In genomic region chr1:170461762-170462384, GRCh38 we compare ENCODE assay signal across 12 cellular contexts.
A peak's percentile ranks its signal among the peaks of the same experiment; 100 is the strongest.
DNase-seq lines count a peak whose midpoint lies in the region; ATAC-seq and TF ChIP-seq lines count a peak whose summit lies in the region.
"Had no signal": no experiment of that assay in that cellular context is flagged by ENCODE, and none has a peak within 500 bp of the region (broad histone marks: within the 10 kb centered on the region; RNA-seq: fewer than 3 reads in every experiment).

No MANE protein-coding gene starts in this region.

- H3K4me1 ChIP-seq in testis (no peaks in the 10 kb centered on the region), gastroesophageal sphincter (peaks cover 0 to 13% (median 0%) of the 10 kb centered on the region in 3 donors), transverse colon (no peaks in the 10 kb centered on the region)

- H3K4me3 ChIP-seq in testis (no peak overlapping the region), gastroesophageal sphincter (no peak overlapping the region), transverse colon (no peak overlapping the region)
- H3K4me3 ChIP-seq: HAP-1 had no signal

- in situ Hi-C loops in SK-MEL-5 (cut with HindIII; ENCODE audit: low pct_unique_long_range_greater_than_20kb, low sequenced_read_pairs) (no loop called here), transverse colon (cut with MboI; ENCODE audit: low pct_ligation_motif_present in 1 of 4, low pct_unique_long_range_greater_than_20kb in 1 of 4, low sequenced_read_pairs in 3 of 4) (no loop called here)

- TF ChIP-seq CTCF in testis (IDR thresholded peaks at IDR 0.05) (no peak), gastroesophageal sphincter (IDR thresholded peaks at IDR 0.05) (no peak), transverse colon (IDR thresholded peaks at IDR 0.05) (no peak)

- no peak for ATAC-seq in gastroesophageal sphincter
- ATAC-seq: activated T-helper 17 cell treated with anti-CD3 and anti-CD28 coated beads, Interleukin-2, amount 50 U/mL, for 72 hours had no signal

- TF ChIP-seq POLR2A in testis (IDR thresholded peaks at IDR 0.05) (no peak), gastroesophageal sphincter (IDR thresholded peaks at IDR 0.05) (no peak), transverse colon (IDR thresholded peaks at IDR 0.05) (no peak)

- WGBS in testis, 2 donors, result 75 to 78% methylated on average over 4 of the region's 4 CpGs
- 73 to 88% methylated on average over 1 to 3 of the region's 4 CpGs for WGBS in gastroesophageal sphincter (ENCODE audit: low coverage in 1 of 2), 2 donors
- whole genome bisulfite sequencing in transverse colon (ENCODE audit: low coverage in 1 of 2), 2 donors, result 74 to 93% methylated on average over 2 to 4 of the region's 4 CpGs

- H3K27ac ChIP-seq in testis (no peak overlapping the region), gastroesophageal sphincter (no peak overlapping the region), transverse colon (no peak overlapping the region)

- H3K36me3 ChIP-seq in testis (ENCODE audit: low read depth, missing control alignments) (no peaks in the 10 kb centered on the region), gastroesophageal sphincter (no peaks in the 10 kb centered on the region), transverse colon (no peaks in the 10 kb centered on the region)
- H3K36me3 ChIP-seq: HAP-1 had no signal

- H3K9me3 ChIP-seq in testis (no peaks in the 10 kb centered on the region), gastroesophageal sphincter (no peaks in the 10 kb centered on the region), transverse colon (no peaks in the 10 kb centered on the region)

- no peaks in the 10 kb centered on the region for H3K27me3 ChIP-seq in testis
- H3K27me3 ChIP-seq in gastroesophageal sphincter, result no peaks in the 10 kb centered on the region
- H3K27me3 ChIP-seq in transverse colon, result no peaks in the 10 kb centered on the region

- TF ChIP-seq EP300 in gastroesophageal sphincter (IDR thresholded peaks at IDR 0.05), result no peak
- no peak for TF ChIP-seq EP300 in transverse colon (IDR thresholded peaks at IDR 0.05; ENCODE audit: low read depth)

- DNase-seq in GM03348 (ENCODE audit: low spot score), result peak; percentile 77
- peak; percentile 6 for DNase-seq in SK-MEL-5 (ENCODE audit: low read depth, low spot score)
- DNase-seq in fibroblast of peridontal ligament (ENCODE audit: extremely low read depth), result peak; percentile 86
- DNase-seq in testis, result peak; percentile 26
- no peak for DNase-seq in GM19238 (ENCODE audit: insufficient read length, low spot score)
- no peak for DNase-seq in transverse colon
- DNase-seq: activated CD4-positive, alpha-beta T cell treated with anti-CD3 and anti-CD28 coated beads, Interleukin-2, amount 50 U/mL, for 1 hour; caudate nucleus; NCI-H187 had no signal

- intact Hi-C loops in testis (cut with DNase I; ENCODE audit: low total_unique reads) (no loop called here), transverse colon (cut with DNase I; ENCODE audit: low total_unique reads) (no loop called here)

Comparison
In these comparisons a context has a peak if more than half of its experiments do, and no peak if none do; other contexts are left out.
1. DNase-seq: peak in GM03348 (single experiment), SK-MEL-5 (single experiment), fibroblast of peridontal ligament (single experiment) and testis (single experiment); none in GM19238 (single experiment) and transverse colon (single experiment).